Comparison of ENCODE assay signal across 8 cellular contexts in genomic region chr19:49672131-49672919, GRCh38. TPM values are rescaled to one million over a fixed set of nuclear protein-coding genes. Genes with fewer than 3 reads are reported as not detected.
DNase-seq lines count a peak whose midpoint lies in the region; ATAC-seq and TF ChIP-seq lines count a peak whose summit lies in the region.

No MANE protein-coding gene starts in this region.

- ATAC-seq in Panc1 (peak; percentile 40), natural killer cell (no peak), GM18511 (IDR thresholded peaks at IDR 0.05; ENCODE audit: unreplicated experiment) (no peak)
- ATAC-seq in stimulated activated naive CD8-positive, alpha-beta T cell treated with anti-CD3 and anti-CD28 coated beads, Interleukin-15, amount 100 ng/mL, for 72 hours = peak; percentile 18

- DNase-seq in CD8-positive, alpha-beta memory T cell = peak; percentile 55 to 81 (median 67)
- DNase-seq in HuH-7 (ENCODE audit: low spot score) (peak; percentile 96), Panc1 (ENCODE audit: low read depth, low spot score) (no peak), activated T-helper 1 cell treated with Interleukin-2 at 50 U/mL for 16 hours (ENCODE audit: low read depth) (peak; percentile 60), fibroblast of peridontal ligament (ENCODE audit: extremely low read depth) (peak; percentile 59), natural killer cell (peak; percentile 70)
- peak; percentile 77 to 79 for DNase-seq in stimulated activated naive CD8-positive, alpha-beta T cell treated with anti-CD3 and anti-CD28 coated beads, Interleukin-15, amount 100 ng/mL, for 72 hours

- peaks cover 0 to 2% of the 10 kb centered on the region in 2 donors for H3K27me3 Mint-ChIP-seq in CD8-positive, alpha-beta memory T cell
- no peaks in the 10 kb centered on the region for H3K27me3 Mint-ChIP-seq in natural killer cell (ENCODE audit: low read depth in 2 of 2)
- H3K27me3 Mint-ChIP-seq in stimulated activated naive CD8-positive, alpha-beta T cell treated with anti-CD3 and anti-CD28 coated beads, Interleukin-15, amount 100 ng/mL, for 72 hours = no peaks in the 10 kb centered on the region

- H3K27ac Mint-ChIP-seq in CD8-positive, alpha-beta memory T cell = peak overlapping the region in 1 of 8 donors; percentile 21
- peak overlapping the region in 1 of 2 donors; percentile 79 for H3K27ac Mint-ChIP-seq in natural killer cell
- H3K27ac Mint-ChIP-seq in stimulated activated naive CD8-positive, alpha-beta T cell treated with anti-CD3 and anti-CD28 coated beads, Interleukin-15, amount 100 ng/mL, for 72 hours = peak overlapping the region in 1 of 2 donors; percentile 16

- H3K27ac ChIP-seq in CD8-positive, alpha-beta memory T cell (ENCODE audit: low read depth, low read length) = no peak overlapping the region
- 0 out of 2 replicates have a peak overlapping the region, but pooled peaks have one; percentile 23 for H3K27ac ChIP-seq in Panc1 (ENCODE audit: low read length)

- CTCF ChIA-PET in CD8-positive, alpha-beta memory T cell (lab: Charles Lee) = interaction anchor here (0.6 to 4.4 kb wide), 18 partner anchors 7 to 406 kb away, joined by 3 to 26 read pairs (median 4); partner anchors contain the start of genes BCL2L12, IRF3, NOSIP and RRAS
- CTCF ChIA-PET in Panc1 (lab: Charles Lee) = interaction anchor here (1.0 kb wide), 1 partner anchor 9 kb away, joined by 6 read pairs; no protein-coding TSS in a partner anchor

- no peaks in the 10 kb centered on the region for H3K9me3 Mint-ChIP-seq in CD8-positive, alpha-beta memory T cell
- H3K9me3 Mint-ChIP-seq in natural killer cell = no peaks in the 10 kb centered on the region
- no peaks in the 10 kb centered on the region for H3K9me3 Mint-ChIP-seq in stimulated activated naive CD8-positive, alpha-beta T cell treated with anti-CD3 and anti-CD28 coated beads, Interleukin-15, amount 100 ng/mL, for 72 hours

- H3K4me3 Mint-ChIP-seq in CD8-positive, alpha-beta memory T cell = peak overlapping the region in 1 of 7 donors; percentile 52
- peak overlapping the region; percentile 30 for H3K4me3 Mint-ChIP-seq in natural killer cell
- peak overlapping the region in 1 of 2 donors; percentile 1 for H3K4me3 Mint-ChIP-seq in stimulated activated naive CD8-positive, alpha-beta T cell treated with anti-CD3 and anti-CD28 coated beads, Interleukin-15, amount 100 ng/mL, for 72 hours

- peaks cover 15 to 26% (median 20%) of the 10 kb centered on the region in 3 donors for H3K4me1 Mint-ChIP-seq in CD8-positive, alpha-beta memory T cell
- peaks cover 20 to 29% of the 10 kb centered on the region in 2 donors for H3K4me1 Mint-ChIP-seq in natural killer cell
- peaks cover 21% of the 10 kb centered on the region for H3K4me1 Mint-ChIP-seq in stimulated activated naive CD8-positive, alpha-beta T cell treated with anti-CD3 and anti-CD28 coated beads, Interleukin-15, amount 100 ng/mL, for 72 hours

- H3K36me3 ChIP-seq in CD8-positive, alpha-beta memory T cell (ENCODE audit: insufficient read depth, low read length) = no peaks in the 10 kb centered on the region
- H3K36me3 ChIP-seq in Panc1 (ENCODE audit: control insufficient read depth, insufficient read depth, low read length) = no peaks in the 10 kb centered on the region; the same call in 1 of the 2 replicates

- TF ChIP-seq CTCF in Panc1 (IDR thresholded peaks at IDR 0.05) (peak; percentile 93), natural killer cell (IDR thresholded peaks at IDR 0.05) (peak; percentile 87)

- peaks cover 0 to 19% (median 0%) of the 10 kb centered on the region in 3 donors for H3K36me3 Mint-ChIP-seq in CD8-positive, alpha-beta memory T cell
- no peaks in the 10 kb centered on the region for H3K36me3 Mint-ChIP-seq in natural killer cell

- H3K9me3 ChIP-seq in CD8-positive, alpha-beta memory T cell (ENCODE audit: low read length) = no peaks in the 10 kb centered on the region
- H3K9me3 ChIP-seq in Panc1 (ENCODE audit: control insufficient read depth, insufficient read depth, low read depth, low read length) = no peaks in the 10 kb centered on the region

- BruUV-seq in Panc1 (replicated peaks; lab: Mats Ljungman, UMichigan) = no TSS peak

- H3K27me3 ChIP-seq in CD8-positive, alpha-beta memory T cell (ENCODE audit: insufficient read depth, low read length, poor library complexity, severe bottlenecking) = no peaks in the 10 kb centered on the region
- no peaks in the 10 kb centered on the region for H3K27me3 ChIP-seq in Panc1 (ENCODE audit: control insufficient read depth, insufficient read depth, low read length)

- in situ Hi-C loops in Panc1 (cut with HindIII; ENCODE audit: low pct_unique_long_range_greater_than_20kb, low sequenced_read_pairs) = no loop called here

- H3K4me3 ChIP-seq in CD8-positive, alpha-beta memory T cell (ENCODE audit: low read length) = no peak overlapping the region
- no peak overlapping the region for H3K4me3 ChIP-seq in Panc1 (ENCODE audit: low read depth in 2 of 2, low read length in 2 of 2)

- H3K4me1 ChIP-seq in CD8-positive, alpha-beta memory T cell (ENCODE audit: insufficient read depth, low read length) = peaks cover 11% of the 10 kb centered on the region
- H3K4me1 ChIP-seq in Panc1 (ENCODE audit: control insufficient read depth, insufficient read depth, low read length) = peaks cover 4% of the 10 kb centered on the region; the same call in 1 of the 2 replicates

- intact Hi-C loops in Panc1 (cut with micrococcal nuclease; ENCODE audit: unreplicated experiment) = no loop called here
- intact Hi-C loops in natural killer cell (cut with micrococcal nuclease) = no loop called here

- POLR2A ChIA-PET in CD8-positive, alpha-beta memory T cell (lab: Charles Lee) = interaction anchor here (1.4 kb wide), 1 partner anchor 177 kb away, joined by 3 read pairs; no protein-coding TSS in a partner anchor
- POLR2A ChIA-PET in Panc1 (lab: Charles Lee) = no interaction called here

RNA-seq across cellular contexts. Expression of gene PRMT1, which starts 4.7 kb away (rescaled TPM):
- 100 to 1,000 TPM; 529 to 537 TPM for total RNA-seq in CD8-positive, alpha-beta memory T cell
- polyA plus RNA-seq in CD8-positive, alpha-beta memory T cell = 135 TPM
- 219 TPM for total RNA-seq in Panc1 (2021; ENCODE audit: unreplicated experiment)
- 317 TPM for polyA plus RNA-seq in Panc1 (2012; ENCODE audit: insufficient read length)
- 10 to 100 TPM; 77.0 to 92.5 (median 78.2) TPM for total RNA-seq in natural killer cell

RNA-seq across cellular contexts. Expression of gene BCL2L12, which starts 6.6 kb away (rescaled TPM):
- 10 to 100 TPM; 68.2 to 70.9 TPM for total RNA-seq in CD8-positive, alpha-beta memory T cell
- polyA plus RNA-seq in CD8-positive, alpha-beta memory T cell = 18.9 TPM
- total RNA-seq in Panc1 (2021; ENCODE audit: unreplicated experiment) (69.6 TPM), natural killer cell (10 to 100 TPM; 15.6 to 34.6 (median 22.3) TPM)
- 59.0 TPM for polyA plus RNA-seq in Panc1 (2012; ENCODE audit: insufficient read length)

RNA-seq across cellular contexts. Expression of gene IRF3, which starts 6.7 kb away (rescaled TPM):
- total RNA-seq in CD8-positive, alpha-beta memory T cell = 100 to 1,000 TPM; 118 to 127 TPM
- polyA plus RNA-seq in CD8-positive, alpha-beta memory T cell = 81.7 TPM
- total RNA-seq in Panc1 (2021; ENCODE audit: unreplicated experiment) (109 TPM), natural killer cell (100 to 1,000 TPM; 176 to 184 (median 179) TPM)
- 176 TPM for polyA plus RNA-seq in Panc1 (2012; ENCODE audit: insufficient read length)

RNA-seq across cellular contexts. Expression of gene ADM5, which starts 17.1 kb away (rescaled TPM):
- total RNA-seq in CD8-positive, alpha-beta memory T cell = 1 to 10 TPM; 6.9 to 7.2 TPM
- polyA plus RNA-seq in CD8-positive, alpha-beta memory T cell = 0.91 TPM
- 4.7 TPM for total RNA-seq in Panc1 (2021; ENCODE audit: unreplicated experiment)
- polyA plus RNA-seq in Panc1 (2012; ENCODE audit: insufficient read length) = 2.9 TPM
- 1 to 10 TPM; 2.3 to 2.9 (median 2.4) TPM for total RNA-seq in natural killer cell

RNA-seq across cellular contexts. Expression of gene CPT1C, which starts 18.6 kb away (rescaled TPM):
- total RNA-seq in CD8-positive, alpha-beta memory T cell = under 1 TPM; 0.66 to 0.84 TPM
- polyA plus RNA-seq in CD8-positive, alpha-beta memory T cell = not detected
- total RNA-seq in Panc1 (2021; ENCODE audit: unreplicated experiment) (0.23 TPM), natural killer cell (under 1 TPM; 0.34 to 0.78 (median 0.73) TPM)
- 2.0 TPM for polyA plus RNA-seq in Panc1 (2012; ENCODE audit: insufficient read length)

Comparison
In these comparisons a context has a peak if more than half of its experiments do, and no peak if none do; other contexts are left out.
1. ATAC-seq: peak in Panc1 (single experiment) and stimulated activated naive CD8-positive, alpha-beta T cell treated with anti-CD3 and anti-CD28 coated beads, Interleukin-15, amount 100 ng/mL, for 72 hours (single experiment); none in natural killer cell (0 of 3) and GM18511 (single experiment).